Comparison of ENCODE assay signal across 9 cellular contexts in genomic region chr21:26389971-26390641, GRCh38.
DNase-seq lines count a peak whose midpoint lies in the region; ATAC-seq, FAIRE-seq and TF ChIP-seq lines count a peak whose summit lies in the region.
"Had no signal": no experiment of that assay in that cellular context is flagged by ENCODE, and none has a peak within 500 bp of the region (broad histone marks: within the 10 kb centered on the region; RNA-seq: fewer than 3 reads in every experiment).

No MANE protein-coding gene starts in this region.

- no peak overlapping the region for H2BK5ac ChIP-seq in neuronal stem cell (ENCODE audit: low read length)

- H3K9me3 ChIP-seq in GM12878 (replicated peaks; ENCODE audit: control insufficient read depth, insufficient read depth, low read length): no peaks in the 10 kb centered on the region
- no peaks in the 10 kb centered on the region for H3K9me3 ChIP-seq in neuronal stem cell (replicated peaks in 1 of 2; ENCODE audit: control insufficient read depth in 2 of 2, insufficient read depth in 1 of 2, low read depth in 1 of 2, low read length in 2 of 2)
- no peaks in the 10 kb centered on the region for H3K9me3 ChIP-seq in OCI-LY7 (ENCODE audit: low read length)

- no peak overlapping the region for H2BK15ac ChIP-seq in neuronal stem cell (ENCODE audit: low read length)

- H3K79me1 ChIP-seq in neuronal stem cell (ENCODE audit: low read depth, low read length): no peaks in the 10 kb centered on the region

- no peak overlapping the region for H4K91ac ChIP-seq in neuronal stem cell (ENCODE audit: low read depth, low read length, poor library complexity)

- H3K18ac ChIP-seq in neuronal stem cell (ENCODE audit: low read length): no peak overlapping the region

- no peak for TF ChIP-seq POLR2A in GM12878 (IDR thresholded peaks at IDR 0.05; ENCODE audit: low read depth, low read length)

- intact Hi-C loops in GM12878 (cut with micrococcal nuclease; ENCODE audit: unreplicated experiment) (no loop called here), OCI-LY7 (cut with micrococcal nuclease; ENCODE audit: unreplicated experiment) (no loop called here)

- H3K4me3 ChIP-seq in GM12878 (no peak overlapping the region), neuronal stem cell (ENCODE audit: low read length in 2 of 2) (no peak overlapping the region), OCI-LY7 (ENCODE audit: low read depth, low read length, poor library complexity, severe bottlenecking) (no peak overlapping the region)

- RAD21 ChIA-PET in GM12878 (lab: Charles Lee; ENCODE audit: unreplicated experiment): no interaction called here

- no peak overlapping the region for H2BK120ac ChIP-seq in neuronal stem cell (ENCODE audit: low read depth, low read length)

- POLR2A ChIA-PET in GM12878 (lab: Charles Lee): no interaction called here
- POLR2A ChIA-PET in OCI-LY7 (lab: Charles Lee): no interaction called here

- H3K4me1 ChIP-seq in GM12878 (ENCODE audit: control insufficient read depth, insufficient read depth, low read length) (no peaks in the 10 kb centered on the region), neuronal stem cell (ENCODE audit: control insufficient read depth in 2 of 2, insufficient read depth in 1 of 2, low read depth in 1 of 2, low read length in 2 of 2) (no peaks in the 10 kb centered on the region), OCI-LY7 (ENCODE audit: insufficient read depth, low read length, poor library complexity, severe bottlenecking) (no peaks in the 10 kb centered on the region)

- no peak overlapping the region for H3K23ac ChIP-seq in neuronal stem cell (ENCODE audit: low read depth, low read length, poor library complexity)

- TF ChIP-seq EP300 in GM12878 (IDR thresholded peaks at IDR 0.05; ENCODE audit: borderline replicate concordance in 1 of 2, control insufficient read depth in 1 of 2, low read depth in 2 of 2, low read length in 2 of 2): no peak

- DNase-seq in M059J (ENCODE audit: low read depth) (peak; percentile 83), GM12878 (ENCODE audit: low read depth, low spot score) (no peak), neuronal stem cell (ENCODE audit: low spot score) (no peak), NCI-H2107 (lab: John Stamatoyannopoulos, UW) (no peak), NCI-H748 treated with DMSO at 0.1 percent for 48 hours (lab: John Stamatoyannopoulos, UW) (no peak), OCI-LY7 (ENCODE audit: low spot score) (no peak)
- DNase-seq: NK-92 treated with Interleukin-12 subunit alpha and Interleukin-12 subunit beta, amount 100 ng/mL, for 24 hours had no signal

- no peak overlapping the region for H3K27ac ChIP-seq in GM12878 (ENCODE audit: control insufficient read depth, insufficient read depth)
- no peak overlapping the region for H3K27ac ChIP-seq in neuronal stem cell (replicated peaks; ENCODE audit: low read length)
- no peak overlapping the region for H3K27ac ChIP-seq in OCI-LY7 (ENCODE audit: low read depth, low read length, poor library complexity, severe bottlenecking)

- H3K36me3 ChIP-seq in GM12878 (ENCODE audit: control insufficient read depth in 2 of 2, insufficient read depth in 2 of 2, low read length in 1 of 2): no peaks in the 10 kb centered on the region
- H3K36me3 ChIP-seq in neuronal stem cell (replicated peaks in 1 of 2; ENCODE audit: control insufficient read depth in 2 of 2, insufficient read depth in 2 of 2, low read length in 2 of 2): no peaks in the 10 kb centered on the region
- H3K36me3 ChIP-seq in OCI-LY7 (ENCODE audit: insufficient read depth, low read length): no peaks in the 10 kb centered on the region

- H3K9ac ChIP-seq in GM12878 (ENCODE audit: control insufficient read depth, insufficient read depth, low read length) (no peak overlapping the region), neuronal stem cell (ENCODE audit: low read depth, low read length, poor library complexity) (no peak overlapping the region)

- H3K4me2 ChIP-seq in GM12878 (ENCODE audit: control insufficient read depth, insufficient read depth): no peak overlapping the region
- H3K4me2 ChIP-seq in neuronal stem cell (ENCODE audit: insufficient read depth, low read length, poor library complexity, severe bottlenecking): no peak overlapping the region
- no peak overlapping the region; the same call in 1 of the 2 replicates for H3K4me2 ChIP-seq in OCI-LY7 (ENCODE audit: low read length)

- no peak overlapping the region for H3K4ac ChIP-seq in neuronal stem cell (ENCODE audit: low read length)

- 25% methylated on average over 6 of the region's 6 CpGs for WGBS in GM12878 (ENCODE audit: insufficient coverage, insufficient replicate concordance, low lambda C conversion rate, missing lambda C conversion rate)
- no CpG with 5 or more reads among the region's 6 CpGs for WGBS in neuronal stem cell (ENCODE audit: extremely low coverage in 2 of 2, insufficient read length in 2 of 2, insufficient replicate concordance in 1 of 2), 2 donors

- BruUV-seq in GM12878 (replicated peaks; lab: Mats Ljungman, UMichigan) (no TSS peak), OCI-LY7 (replicated peaks; lab: Mats Ljungman, UMichigan) (no TSS peak)

- CTCF ChIA-PET in GM12878 (lab: Yijun Ruan, JAX) (no interaction called here), OCI-LY7 (lab: Charles Lee; ENCODE audit: unreplicated experiment) (no interaction called here)

- no peaks in the 10 kb centered on the region for H3K9me2 ChIP-seq in OCI-LY7 (ENCODE audit: insufficient read depth, low read length)

- H3K79me2 ChIP-seq in GM12878 (ENCODE audit: control insufficient read depth, insufficient read depth, low read length) (no peaks in the 10 kb centered on the region), OCI-LY7 (ENCODE audit: insufficient read depth, low read depth, low read length) (no peaks in the 10 kb centered on the region)

- H3K27me3 ChIP-seq in GM12878 (replicated peaks in 1 of 2; ENCODE audit: control insufficient read depth in 2 of 2, insufficient read depth in 2 of 2, low read length in 1 of 2) (no peaks in the 10 kb centered on the region), neuronal stem cell (ENCODE audit: control insufficient read depth in 3 of 3, insufficient read depth in 3 of 3, low read depth in 1 of 3, low read length in 3 of 3) (no peaks in the 10 kb centered on the region)

- TF ChIP-seq RAD21 in GM12878 (IDR thresholded peaks at IDR 0.05; ENCODE audit: insufficient read depth, low read depth, low read length): no peak

- in situ Hi-C loops in GM12878 (cut with MboI): no loop called here

- H4K20me1 ChIP-seq in GM12878 (ENCODE audit: control insufficient read depth, insufficient read depth) (no peaks in the 10 kb centered on the region), OCI-LY7 (ENCODE audit: insufficient read depth, low read length) (no peaks in the 10 kb centered on the region)

- no peak for TF ChIP-seq CTCF in GM12878 (IDR thresholded peaks at IDR 0.05 in 2 of 3, conservative IDR thresholded peaks at IDR 0.05 in 1 of 3; ENCODE audit: control insufficient read depth in 2 of 3, extremely low read depth in 1 of 3, insufficient read depth in 1 of 3, low read depth in 3 of 3, low read length in 3 of 3)
- TF ChIP-seq CTCF in OCI-LY7 (conservative IDR thresholded peaks at IDR 0.05; ENCODE audit: low read length): no peak

- no peak overlapping the region for H2BK12ac ChIP-seq in neuronal stem cell (ENCODE audit: low read length)

- H2AK5ac ChIP-seq in neuronal stem cell (ENCODE audit: low read depth, low read length): no peak overlapping the region

- ATAC-seq in GM18520 (IDR thresholded peaks at IDR 0.05; ENCODE audit: unreplicated experiment): peak; percentile 66
- ATAC-seq in GM12878: no peak
- ATAC-seq in HG03108 (IDR thresholded peaks at IDR 0.05; ENCODE audit: unreplicated experiment): no peak

- H4K8ac ChIP-seq in neuronal stem cell (ENCODE audit: low read depth, low read length): no peak overlapping the region

- SMC1A ChIA-PET in GM12878 (lab: Charles Lee; ENCODE audit: uncharacterized antibody, unreplicated experiment): no interaction called here

- no peak overlapping the region for H3K14ac ChIP-seq in neuronal stem cell (ENCODE audit: low read length)

- H2AFZ ChIP-seq in GM12878 (ENCODE audit: control insufficient read depth, low read depth, low read length) (no peak overlapping the region), neuronal stem cell (ENCODE audit: low read length) (peak overlapping the region; percentile 51), OCI-LY7 (ENCODE audit: low read length) (no peak overlapping the region)

- no peak for FAIRE-seq in GM12878 (lab: Jason Lieb, UNC)

TF ChIP-seq in GM12878, 131 proteins besides CTCF, POLR2A, EP300 and RAD21:
- 0 out of 2 replicates have a peak, but pooled peaks have one; percentile 7 for TF ChIP-seq SPI1 (IDR thresholded peaks at IDR 0.05; ENCODE audit: borderline replicate concordance, insufficient read depth, low read depth, low read length)
- no peak for TF ChIP-seq ASH2L (IDR thresholded peaks at IDR 0.05; ENCODE audit: borderline replicate concordance, low read depth)
- no peak for TF ChIP-seq PBX3 (IDR thresholded peaks at IDR 0.05; ENCODE audit: insufficient replicate concordance, low read depth, low read length)
- TF ChIP-seq SUZ12 (IDR thresholded peaks at IDR 0.05; ENCODE audit: unreplicated experiment): no peak
- TF ChIP-seq ZBED1 (IDR thresholded peaks at IDR 0.05; ENCODE audit: borderline replicate concordance): no peak
- no peak for TF ChIP-seq IRF3 (IDR thresholded peaks at IDR 0.05)
TF ChIP-seq in GM12878: peak in this region for 1.
